10 cellular contexts compared by ENCODE assay signal in the genomic region with DNA sequence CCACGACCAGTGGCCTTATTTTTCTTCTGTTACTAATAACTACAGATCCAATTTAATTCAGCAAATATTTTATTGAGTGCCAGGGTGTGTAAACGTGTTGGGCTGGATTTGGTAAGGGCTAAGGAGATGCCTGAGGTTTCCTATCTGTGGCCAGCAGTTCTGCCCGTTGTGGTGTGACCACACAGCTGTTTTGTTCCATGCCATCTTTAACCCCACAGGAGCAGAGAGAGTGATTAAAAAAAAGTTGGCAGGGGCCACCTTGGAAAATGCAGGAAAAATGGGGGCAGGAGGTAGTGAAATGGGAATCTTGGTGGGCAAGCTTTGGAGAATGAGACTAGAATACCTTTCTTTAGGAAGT. TPM values are rescaled to one million over a fixed set of nuclear protein-coding genes. Genes with fewer than 3 reads are reported as not detected.
DNase-seq lines count a peak whose midpoint lies in the region; ATAC-seq and TF ChIP-seq lines count a peak whose summit lies in the region.
"Had no signal": no experiment of that assay in that cellular context is flagged by ENCODE, and none has a peak within 500 bp of the region (broad histone marks: within the 10 kb centered on the region; RNA-seq: fewer than 3 reads in every experiment).

No MANE protein-coding gene starts in this region.

- H3K27ac ChIP-seq in prostate gland, result no peak overlapping the region

- peaks cover 46% of the 10 kb centered on the region for H3K4me1 Mint-ChIP-seq in activated naive CD4-positive, alpha-beta T cell treated with anti-CD3 and anti-CD28 coated beads, Interleukin-2, amount 50 U/mL, for 24 hours

- intact Hi-C loops in prostate gland (cut with DNase I), result no loop called here

- H3K9me3 ChIP-seq in prostate gland, result no peaks in the 10 kb centered on the region

- peak overlapping the region; percentile 98 for H3K27ac Mint-ChIP-seq in activated naive CD4-positive, alpha-beta T cell treated with anti-CD3 and anti-CD28 coated beads, Interleukin-2, amount 50 U/mL, for 24 hours

- no peak for TF ChIP-seq CTCF in prostate gland (IDR thresholded peaks at IDR 0.05)

- H3K4me3 Mint-ChIP-seq in activated naive CD4-positive, alpha-beta T cell treated with anti-CD3 and anti-CD28 coated beads, Interleukin-2, amount 50 U/mL, for 24 hours, result peak overlapping the region; percentile 98

- WGBS in prostate gland, result 54% methylated on average over 3 of the region's 3 CpGs

- H3K27me3 ChIP-seq in prostate gland (replicated peaks; ENCODE audit: insufficient read depth), result no peaks in the 10 kb centered on the region

- no peak for DNase-seq in activated naive CD4-positive, alpha-beta T cell (lab: John Stamatoyannopoulos, UW)
- DNase-seq in glomerular visceral epithelial cell (ENCODE audit: extremely low spot score) (peak; percentile 62), prostate gland (ENCODE audit: low spot score) (no peak), NCI-H226 (no peak), NCI-H1092 treated with DMSO at 0.1 percent for 48 hours (lab: John Stamatoyannopoulos, UW) (no peak)
- DNase-seq: COR-L47 had no signal

- no peak overlapping the region for H3K4me3 ChIP-seq in prostate gland

- H3K27me3 Mint-ChIP-seq in activated naive CD4-positive, alpha-beta T cell treated with anti-CD3 and anti-CD28 coated beads, Interleukin-2, amount 50 U/mL, for 24 hours, result no peaks in the 10 kb centered on the region

- no peaks in the 10 kb centered on the region for H3K36me3 Mint-ChIP-seq in activated naive CD4-positive, alpha-beta T cell treated with anti-CD3 and anti-CD28 coated beads, Interleukin-2, amount 50 U/mL, for 24 hours

- TF ChIP-seq POLR2A in Raji (IDR thresholded peaks at IDR 0.05; ENCODE audit: insufficient read depth, low read depth, low read length), result 0 out of 2 replicates have a peak, but pooled peaks have one; percentile 4
- TF ChIP-seq POLR2A in prostate gland (IDR thresholded peaks at IDR 0.05), result no peak

- no peak for ATAC-seq in GM19455 (IDR thresholded peaks at IDR 0.05; ENCODE audit: unreplicated experiment)
- ATAC-seq: left lobe of liver had no signal

- no peaks in the 10 kb centered on the region for H3K36me3 ChIP-seq in prostate gland

- H3K4me1 ChIP-seq in prostate gland (replicated peaks), result no peaks in the 10 kb centered on the region

- H3K9me3 Mint-ChIP-seq in activated naive CD4-positive, alpha-beta T cell treated with anti-CD3 and anti-CD28 coated beads, Interleukin-2, amount 50 U/mL, for 24 hours, result no peaks in the 10 kb centered on the region

RNA-seq across cellular contexts. Expression of gene PLAC8, which starts 1.1 kb away (rescaled TPM):
- 1 to 10 TPM; 2.6 to 3.9 TPM for total RNA-seq in prostate gland
